Comparison of ENCODE assay signal across 1 cellular context in the genomic region with DNA sequence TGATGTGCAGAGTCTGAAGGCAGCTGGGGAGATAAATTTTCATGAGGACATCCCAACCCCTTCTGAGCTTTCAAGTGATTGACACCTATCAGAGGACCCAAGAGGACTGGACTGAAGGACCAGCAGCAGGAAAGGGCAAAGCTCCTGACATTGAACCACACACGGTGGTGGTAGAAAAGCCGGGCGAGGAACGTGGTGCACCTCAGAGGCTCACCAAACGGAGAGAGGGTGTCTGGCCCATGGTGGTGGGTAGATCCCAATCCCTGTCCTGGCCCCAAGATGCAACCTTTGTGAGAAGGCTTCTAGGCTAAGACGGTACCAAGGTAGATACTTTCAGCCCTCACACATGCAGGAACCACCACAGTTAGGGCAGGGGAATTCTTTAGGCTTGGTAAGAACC.
TF ChIP-seq lines count a peak whose summit lies in the region.

No MANE protein-coding gene starts in this region.

TF ChIP-seq in HepG2, 621 proteins besides CTCF, POLR2A, EP300 and RAD21:
- TF ChIP-seq, protein P1, sequence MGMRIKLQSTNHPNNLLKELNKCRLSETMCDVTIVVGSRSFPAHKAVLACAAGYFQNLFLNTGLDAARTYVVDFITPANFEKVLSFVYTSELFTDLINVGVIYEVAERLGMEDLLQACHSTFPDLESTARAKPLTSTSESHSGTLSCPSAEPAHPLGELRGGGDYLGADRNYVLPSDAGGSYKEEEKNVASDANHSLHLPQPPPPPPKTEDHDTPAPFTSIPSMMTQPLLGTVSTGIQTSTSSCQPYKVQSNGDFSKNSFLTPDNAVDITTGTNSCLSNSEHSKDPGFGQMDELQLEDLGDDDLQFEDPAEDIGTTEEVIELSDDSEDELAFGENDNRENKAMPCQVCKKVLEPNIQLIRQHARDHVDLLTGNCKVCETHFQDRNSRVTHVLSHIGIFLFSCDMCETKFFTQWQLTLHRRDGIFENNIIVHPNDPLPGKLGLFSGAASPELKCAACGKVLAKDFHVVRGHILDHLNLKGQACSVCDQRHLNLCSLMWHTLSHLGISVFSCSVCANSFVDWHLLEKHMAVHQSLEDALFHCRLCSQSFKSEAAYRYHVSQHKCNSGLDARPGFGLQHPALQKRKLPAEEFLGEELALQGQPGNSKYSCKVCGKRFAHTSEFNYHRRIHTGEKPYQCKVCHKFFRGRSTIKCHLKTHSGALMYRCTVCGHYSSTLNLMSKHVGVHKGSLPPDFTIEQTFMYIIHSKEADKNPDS (CRISPR knock-in tag; IDR thresholded peaks at IDR 0.05), result 0 out of 2 replicates have a peak, but pooled peaks have one; percentile 32
- TF ChIP-seq SP5 (CRISPR knock-in tag; IDR thresholded peaks at IDR 0.05; ENCODE audit: borderline replicate concordance, low read depth) (no peak), CHCHD3 (CRISPR knock-in tag; IDR thresholded peaks at IDR 0.05) (no peak), ZNF30 (CRISPR knock-in tag; IDR thresholded peaks at IDR 0.05) (0 out of 2 replicates have a peak, but pooled peaks have one; percentile 43), KDM4B (CRISPR knock-in tag; IDR thresholded peaks at IDR 0.05) (no peak), ZNF7 (CRISPR knock-in tag; IDR thresholded peaks at IDR 0.05) (no peak), NFE2 (CRISPR knock-in tag; IDR thresholded peaks at IDR 0.05) (no peak), NKX3-1 (CRISPR knock-in tag; IDR thresholded peaks at IDR 0.05) (no peak), ZNF879 (CRISPR knock-in tag; IDR thresholded peaks at IDR 0.05) (no peak), GTF3A (CRISPR knock-in tag; conservative IDR thresholded peaks at IDR 0.05) (no peak), ZKSCAN1 (IDR thresholded peaks at IDR 0.05; ENCODE audit: low read length) (no peak), ZNF605 (CRISPR knock-in tag; IDR thresholded peaks at IDR 0.05) (0 out of 2 replicates have a peak, but pooled peaks have one; percentile 42), ZNF607 (CRISPR knock-in tag; IDR thresholded peaks at IDR 0.05; ENCODE audit: borderline replicate concordance) (no peak)
- TF ChIP-seq, protein P2, sequence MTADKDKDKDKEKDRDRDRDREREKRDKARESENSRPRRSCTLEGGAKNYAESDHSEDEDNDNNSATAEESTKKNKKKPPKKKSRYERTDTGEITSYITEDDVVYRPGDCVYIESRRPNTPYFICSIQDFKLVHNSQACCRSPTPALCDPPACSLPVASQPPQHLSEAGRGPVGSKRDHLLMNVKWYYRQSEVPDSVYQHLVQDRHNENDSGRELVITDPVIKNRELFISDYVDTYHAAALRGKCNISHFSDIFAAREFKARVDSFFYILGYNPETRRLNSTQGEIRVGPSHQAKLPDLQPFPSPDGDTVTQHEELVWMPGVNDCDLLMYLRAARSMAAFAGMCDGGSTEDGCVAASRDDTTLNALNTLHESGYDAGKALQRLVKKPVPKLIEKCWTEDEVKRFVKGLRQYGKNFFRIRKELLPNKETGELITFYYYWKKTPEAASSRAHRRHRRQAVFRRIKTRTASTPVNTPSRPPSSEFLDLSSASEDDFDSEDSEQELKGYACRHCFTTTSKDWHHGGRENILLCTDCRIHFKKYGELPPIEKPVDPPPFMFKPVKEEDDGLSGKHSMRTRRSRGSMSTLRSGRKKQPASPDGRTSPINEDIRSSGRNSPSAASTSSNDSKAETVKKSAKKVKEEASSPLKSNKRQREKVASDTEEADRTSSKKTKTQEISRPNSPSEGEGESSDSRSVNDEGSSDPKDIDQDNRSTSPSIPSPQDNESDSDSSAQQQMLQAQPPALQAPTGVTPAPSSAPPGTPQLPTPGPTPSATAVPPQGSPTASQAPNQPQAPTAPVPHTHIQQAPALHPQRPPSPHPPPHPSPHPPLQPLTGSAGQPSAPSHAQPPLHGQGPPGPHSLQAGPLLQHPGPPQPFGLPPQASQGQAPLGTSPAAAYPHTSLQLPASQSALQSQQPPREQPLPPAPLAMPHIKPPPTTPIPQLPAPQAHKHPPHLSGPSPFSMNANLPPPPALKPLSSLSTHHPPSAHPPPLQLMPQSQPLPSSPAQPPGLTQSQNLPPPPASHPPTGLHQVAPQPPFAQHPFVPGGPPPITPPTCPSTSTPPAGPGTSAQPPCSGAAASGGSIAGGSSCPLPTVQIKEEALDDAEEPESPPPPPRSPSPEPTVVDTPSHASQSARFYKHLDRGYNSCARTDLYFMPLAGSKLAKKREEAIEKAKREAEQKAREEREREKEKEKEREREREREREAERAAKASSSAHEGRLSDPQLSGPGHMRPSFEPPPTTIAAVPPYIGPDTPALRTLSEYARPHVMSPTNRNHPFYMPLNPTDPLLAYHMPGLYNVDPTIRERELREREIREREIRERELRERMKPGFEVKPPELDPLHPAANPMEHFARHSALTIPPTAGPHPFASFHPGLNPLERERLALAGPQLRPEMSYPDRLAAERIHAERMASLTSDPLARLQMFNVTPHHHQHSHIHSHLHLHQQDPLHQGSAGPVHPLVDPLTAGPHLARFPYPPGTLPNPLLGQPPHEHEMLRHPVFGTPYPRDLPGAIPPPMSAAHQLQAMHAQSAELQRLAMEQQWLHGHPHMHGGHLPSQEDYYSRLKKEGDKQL (CRISPR knock-in tag; IDR thresholded peaks at IDR 0.05; ENCODE audit: low read depth), result no peak
- TF ChIP-seq, protein P3, sequence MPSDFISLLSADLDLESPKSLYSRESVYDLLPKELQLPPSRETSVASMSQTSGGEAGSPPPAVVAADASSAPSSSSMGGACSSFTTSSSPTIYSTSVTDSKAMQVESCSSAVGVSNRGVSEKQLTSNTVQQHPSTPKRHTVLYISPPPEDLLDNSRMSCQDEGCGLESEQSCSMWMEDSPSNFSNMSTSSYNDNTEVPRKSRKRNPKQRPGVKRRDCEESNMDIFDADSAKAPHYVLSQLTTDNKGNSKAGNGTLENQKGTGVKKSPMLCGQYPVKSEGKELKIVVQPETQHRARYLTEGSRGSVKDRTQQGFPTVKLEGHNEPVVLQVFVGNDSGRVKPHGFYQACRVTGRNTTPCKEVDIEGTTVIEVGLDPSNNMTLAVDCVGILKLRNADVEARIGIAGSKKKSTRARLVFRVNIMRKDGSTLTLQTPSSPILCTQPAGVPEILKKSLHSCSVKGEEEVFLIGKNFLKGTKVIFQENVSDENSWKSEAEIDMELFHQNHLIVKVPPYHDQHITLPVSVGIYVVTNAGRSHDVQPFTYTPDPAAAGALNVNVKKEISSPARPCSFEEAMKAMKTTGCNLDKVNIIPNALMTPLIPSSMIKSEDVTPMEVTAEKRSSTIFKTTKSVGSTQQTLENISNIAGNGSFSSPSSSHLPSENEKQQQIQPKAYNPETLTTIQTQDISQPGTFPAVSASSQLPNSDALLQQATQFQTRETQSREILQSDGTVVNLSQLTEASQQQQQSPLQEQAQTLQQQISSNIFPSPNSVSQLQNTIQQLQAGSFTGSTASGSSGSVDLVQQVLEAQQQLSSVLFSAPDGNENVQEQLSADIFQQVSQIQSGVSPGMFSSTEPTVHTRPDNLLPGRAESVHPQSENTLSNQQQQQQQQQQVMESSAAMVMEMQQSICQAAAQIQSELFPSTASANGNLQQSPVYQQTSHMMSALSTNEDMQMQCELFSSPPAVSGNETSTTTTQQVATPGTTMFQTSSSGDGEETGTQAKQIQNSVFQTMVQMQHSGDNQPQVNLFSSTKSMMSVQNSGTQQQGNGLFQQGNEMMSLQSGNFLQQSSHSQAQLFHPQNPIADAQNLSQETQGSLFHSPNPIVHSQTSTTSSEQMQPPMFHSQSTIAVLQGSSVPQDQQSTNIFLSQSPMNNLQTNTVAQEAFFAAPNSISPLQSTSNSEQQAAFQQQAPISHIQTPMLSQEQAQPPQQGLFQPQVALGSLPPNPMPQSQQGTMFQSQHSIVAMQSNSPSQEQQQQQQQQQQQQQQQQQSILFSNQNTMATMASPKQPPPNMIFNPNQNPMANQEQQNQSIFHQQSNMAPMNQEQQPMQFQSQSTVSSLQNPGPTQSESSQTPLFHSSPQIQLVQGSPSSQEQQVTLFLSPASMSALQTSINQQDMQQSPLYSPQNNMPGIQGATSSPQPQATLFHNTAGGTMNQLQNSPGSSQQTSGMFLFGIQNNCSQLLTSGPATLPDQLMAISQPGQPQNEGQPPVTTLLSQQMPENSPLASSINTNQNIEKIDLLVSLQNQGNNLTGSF (CRISPR knock-in tag; IDR thresholded peaks at IDR 0.05), result no peak
- TF ChIP-seq, protein P4, sequence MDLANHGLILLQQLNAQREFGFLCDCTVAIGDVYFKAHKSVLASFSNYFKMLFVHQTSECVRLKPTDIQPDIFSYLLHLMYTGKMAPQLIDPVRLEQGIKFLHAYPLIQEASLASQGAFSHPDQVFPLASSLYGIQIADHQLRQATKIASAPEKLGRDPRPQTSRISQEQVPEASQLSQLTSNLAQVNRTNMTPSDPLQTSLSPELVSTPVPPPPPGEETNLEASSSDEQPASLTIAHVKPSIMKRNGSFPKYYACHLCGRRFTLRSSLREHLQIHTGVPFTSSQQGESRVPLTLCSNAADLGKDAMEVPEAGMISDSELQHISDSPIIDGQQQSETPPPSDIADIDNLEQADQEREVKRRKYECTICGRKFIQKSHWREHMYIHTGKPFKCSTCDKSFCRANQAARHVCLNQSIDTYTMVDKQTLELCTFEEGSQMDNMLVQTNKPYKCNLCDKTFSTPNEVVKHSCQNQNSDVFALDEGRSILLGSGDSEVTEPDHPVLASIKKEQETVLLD (CRISPR knock-in tag; IDR thresholded peaks at IDR 0.05; ENCODE audit: low read depth), result no peak
- TF ChIP-seq, protein P5, sequence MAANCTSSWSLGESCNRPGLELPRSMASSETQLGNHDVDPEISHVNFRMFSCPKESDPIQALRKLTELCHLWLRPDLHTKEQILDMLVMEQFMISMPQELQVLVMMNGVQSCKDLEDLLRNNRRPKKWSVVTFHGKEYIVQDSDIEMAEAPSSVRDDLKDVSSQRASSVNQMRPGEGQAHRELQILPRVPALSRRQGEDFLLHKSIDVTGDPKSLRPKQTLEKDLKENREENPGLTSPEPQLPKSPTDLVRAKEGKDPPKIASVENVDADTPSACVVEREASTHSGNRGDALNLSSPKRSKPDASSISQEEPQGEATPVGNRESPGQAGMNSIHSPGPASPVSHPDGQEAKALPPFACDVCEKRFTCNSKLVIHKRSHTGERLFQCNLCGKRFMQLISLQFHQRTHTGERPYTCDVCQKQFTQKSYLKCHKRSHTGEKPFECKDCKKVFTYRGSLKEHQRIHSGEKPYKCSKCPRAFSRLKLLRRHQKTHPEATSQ (CRISPR knock-in tag; IDR thresholded peaks at IDR 0.05; ENCODE audit: borderline replicate concordance), result no peak
- TF ChIP-seq, protein P6, sequence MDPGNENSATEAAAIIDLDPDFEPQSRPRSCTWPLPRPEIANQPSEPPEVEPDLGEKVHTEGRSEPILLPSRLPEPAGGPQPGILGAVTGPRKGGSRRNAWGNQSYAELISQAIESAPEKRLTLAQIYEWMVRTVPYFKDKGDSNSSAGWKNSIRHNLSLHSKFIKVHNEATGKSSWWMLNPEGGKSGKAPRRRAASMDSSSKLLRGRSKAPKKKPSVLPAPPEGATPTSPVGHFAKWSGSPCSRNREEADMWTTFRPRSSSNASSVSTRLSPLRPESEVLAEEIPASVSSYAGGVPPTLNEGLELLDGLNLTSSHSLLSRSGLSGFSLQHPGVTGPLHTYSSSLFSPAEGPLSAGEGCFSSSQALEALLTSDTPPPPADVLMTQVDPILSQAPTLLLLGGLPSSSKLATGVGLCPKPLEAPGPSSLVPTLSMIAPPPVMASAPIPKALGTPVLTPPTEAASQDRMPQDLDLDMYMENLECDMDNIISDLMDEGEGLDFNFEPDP (CRISPR knock-in tag; conservative IDR thresholded peaks at IDR 0.05), result 0 out of 2 replicates have a peak, but pooled peaks have one; percentile 40
